In genomic region chr1:144560717-144561246, GRCh38 we compare ENCODE assay signal across 8 cellular contexts. TPM values are rescaled to one million over a fixed set of nuclear protein-coding genes. Genes with fewer than 3 reads are reported as not detected.
DNase-seq lines count a peak whose midpoint lies in the region; ATAC-seq and TF ChIP-seq lines count a peak whose summit lies in the region.
"Not testable (repeated sequence)": the region's sequence is repeated elsewhere in the genome, so short reads cannot be mapped to it uniquely, and the experiment has no call there.

No MANE protein-coding gene starts in this region.

- DNase-seq in Ammon's horn (ENCODE audit: low spot score): peak; percentile 79
- DNase-seq in PC-9: peak in 1 of 2 experiments; percentile 39
- peak; percentile 63 for DNase-seq in activated T-cell treated with anti-CD3 and anti-CD28 coated beads for 1 hour (ENCODE audit: low read depth)
- peak; percentile 55 for DNase-seq in effector CD8-positive, alpha-beta T cell (lab: John Stamatoyannopoulos, UW)
- peak; percentile 47 to 94 for DNase-seq in lower leg skin (ENCODE audit: low spot score in 2 of 2)
- DNase-seq in stimulated activated CD4-positive, alpha-beta T cell treated with anti-CD3 and anti-CD28 coated beads, Interleukin-2, amount 100 ng/mL, for 48 hours: peak; percentile 54 to 60

- intact Hi-C loops in PC-9 (cut with micrococcal nuclease; ENCODE audit: unreplicated experiment); lower leg skin (cut with DNase I; ENCODE audit: low total_unique reads): not testable (repeated sequence)

- POLR2A ChIA-PET in PC-9 (lab: Charles Lee; ENCODE audit: unreplicated experiment): not testable (repeated sequence)

- H3K9me2 ChIP-seq in PC-9 (ENCODE audit: insufficient read depth): not testable (repeated sequence)

- not testable (repeated sequence) for TF ChIP-seq CTCF in PC-9 (conservative IDR thresholded peaks at IDR 0.05); lower leg skin (IDR thresholded peaks at IDR 0.05)

- not testable (repeated sequence) for H3K4me3 ChIP-seq in PC-9; lower leg skin (ENCODE audit: low read depth, poor library complexity, severe bottlenecking)

- TF ChIP-seq POLR2A in lower leg skin (IDR thresholded peaks at IDR 0.05): peak in 1 of 2 donors; percentile 33

- H4K20me1 ChIP-seq in PC-9 (ENCODE audit: insufficient read depth): not testable (repeated sequence)

- not testable (repeated sequence) for H3K27me3 ChIP-seq in PC-9 (ENCODE audit: insufficient read depth, low read depth)

- CTCF ChIA-PET in PC-9 (lab: Charles Lee): not testable (repeated sequence)

- H3K27ac ChIP-seq in PC-9: peak overlapping the region; percentile 82

- ATAC-seq in GM19395 (IDR thresholded peaks at IDR 0.05; ENCODE audit: unreplicated experiment) (peak; percentile 73), HG03457 (IDR thresholded peaks at IDR 0.05; ENCODE audit: unreplicated experiment) (peak; percentile 44)

- 0 to 2% methylated on average over 3 to 8 of the region's 34 CpGs for WGBS in lower leg skin, 2 donors

- not testable (repeated sequence) for H2AFZ ChIP-seq in PC-9

- H3K79me2 ChIP-seq in PC-9 (ENCODE audit: low read depth): not testable (repeated sequence)

- peak overlapping the region; percentile 46; the same call in 1 of the 2 replicates for H3K4me2 ChIP-seq in PC-9

- not testable (repeated sequence) for H3F3A ChIP-seq in PC-9 (ENCODE audit: insufficient read depth, low read depth)

- not testable (repeated sequence) for H3K9me3 ChIP-seq in PC-9 (ENCODE audit: insufficient read depth, low read depth)

- not testable (repeated sequence) for BruUV-seq in PC-9 (replicated peaks; lab: Mats Ljungman, UMichigan)

- H3K4me1 ChIP-seq in PC-9 (replicated peaks; ENCODE audit: insufficient read depth): not testable (repeated sequence)

- H3K36me3 ChIP-seq in PC-9 (ENCODE audit: low read depth): not testable (repeated sequence)

RNA-seq across cellular contexts. Expression of gene PPIAL4F, which starts 31.9 kb away (rescaled TPM):
- total RNA-seq in PC-9 (2021) (not detected in 2 replicates), lower leg skin (not detected)
